In genomic region chr14:105045710-105046326, GRCh38 we compare ENCODE assay signal across 1 cellular context.
TF ChIP-seq lines count a peak whose summit lies in the region.

No MANE protein-coding gene starts in this region.

TF ChIP-seq in HepG2, 621 proteins besides CTCF, POLR2A, EP300 and RAD21 (continued from another document and continues in another):
- TF ChIP-seq, protein P1, sequence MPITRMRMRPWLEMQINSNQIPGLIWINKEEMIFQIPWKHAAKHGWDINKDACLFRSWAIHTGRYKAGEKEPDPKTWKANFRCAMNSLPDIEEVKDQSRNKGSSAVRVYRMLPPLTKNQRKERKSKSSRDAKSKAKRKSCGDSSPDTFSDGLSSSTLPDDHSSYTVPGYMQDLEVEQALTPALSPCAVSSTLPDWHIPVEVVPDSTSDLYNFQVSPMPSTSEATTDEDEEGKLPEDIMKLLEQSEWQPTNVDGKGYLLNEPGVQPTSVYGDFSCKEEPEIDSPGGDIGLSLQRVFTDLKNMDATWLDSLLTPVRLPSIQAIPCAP (CRISPR knock-in tag; IDR thresholded peaks at IDR 0.05; ENCODE audit: low read depth), result no peak
- TF ChIP-seq ZNF570 (CRISPR knock-in tag; IDR thresholded peaks at IDR 0.05; ENCODE audit: borderline replicate concordance), result no peak
- TF ChIP-seq ZNF33A (CRISPR knock-in tag; IDR thresholded peaks at IDR 0.05; ENCODE audit: borderline replicate concordance), result no peak
- TF ChIP-seq ATF3 (CRISPR knock-in tag; IDR thresholded peaks at IDR 0.05), result no peak
- no peak for TF ChIP-seq ATF1 (CRISPR knock-in tag; IDR thresholded peaks at IDR 0.05)
- TF ChIP-seq, protein P2, sequence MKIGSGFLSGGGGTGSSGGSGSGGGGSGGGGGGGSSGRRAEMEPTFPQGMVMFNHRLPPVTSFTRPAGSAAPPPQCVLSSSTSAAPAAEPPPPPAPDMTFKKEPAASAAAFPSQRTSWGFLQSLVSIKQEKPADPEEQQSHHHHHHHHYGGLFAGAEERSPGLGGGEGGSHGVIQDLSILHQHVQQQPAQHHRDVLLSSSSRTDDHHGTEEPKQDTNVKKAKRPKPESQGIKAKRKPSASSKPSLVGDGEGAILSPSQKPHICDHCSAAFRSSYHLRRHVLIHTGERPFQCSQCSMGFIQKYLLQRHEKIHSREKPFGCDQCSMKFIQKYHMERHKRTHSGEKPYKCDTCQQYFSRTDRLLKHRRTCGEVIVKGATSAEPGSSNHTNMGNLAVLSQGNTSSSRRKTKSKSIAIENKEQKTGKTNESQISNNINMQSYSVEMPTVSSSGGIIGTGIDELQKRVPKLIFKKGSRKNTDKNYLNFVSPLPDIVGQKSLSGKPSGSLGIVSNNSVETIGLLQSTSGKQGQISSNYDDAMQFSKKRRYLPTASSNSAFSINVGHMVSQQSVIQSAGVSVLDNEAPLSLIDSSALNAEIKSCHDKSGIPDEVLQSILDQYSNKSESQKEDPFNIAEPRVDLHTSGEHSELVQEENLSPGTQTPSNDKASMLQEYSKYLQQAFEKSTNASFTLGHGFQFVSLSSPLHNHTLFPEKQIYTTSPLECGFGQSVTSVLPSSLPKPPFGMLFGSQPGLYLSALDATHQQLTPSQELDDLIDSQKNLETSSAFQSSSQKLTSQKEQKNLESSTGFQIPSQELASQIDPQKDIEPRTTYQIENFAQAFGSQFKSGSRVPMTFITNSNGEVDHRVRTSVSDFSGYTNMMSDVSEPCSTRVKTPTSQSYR (CRISPR knock-in tag; IDR thresholded peaks at IDR 0.05; ENCODE audit: borderline replicate concordance), result no peak
- no peak for TF ChIP-seq ZC3H13 (CRISPR knock-in tag; IDR thresholded peaks at IDR 0.05)
- peak; percentile 52; the same call in 1 of the 2 replicates for TF ChIP-seq ZBTB33 (CRISPR knock-in tag; IDR thresholded peaks at IDR 0.05)
- no peak for TF ChIP-seq NAIF1 (CRISPR knock-in tag; IDR thresholded peaks at IDR 0.05; ENCODE audit: borderline replicate concordance)
- TF ChIP-seq HDAC1 (CRISPR knock-in tag; IDR thresholded peaks at IDR 0.05), result peak; percentile 49; the same call in 1 of the 2 replicates
- TF ChIP-seq, protein P3, sequence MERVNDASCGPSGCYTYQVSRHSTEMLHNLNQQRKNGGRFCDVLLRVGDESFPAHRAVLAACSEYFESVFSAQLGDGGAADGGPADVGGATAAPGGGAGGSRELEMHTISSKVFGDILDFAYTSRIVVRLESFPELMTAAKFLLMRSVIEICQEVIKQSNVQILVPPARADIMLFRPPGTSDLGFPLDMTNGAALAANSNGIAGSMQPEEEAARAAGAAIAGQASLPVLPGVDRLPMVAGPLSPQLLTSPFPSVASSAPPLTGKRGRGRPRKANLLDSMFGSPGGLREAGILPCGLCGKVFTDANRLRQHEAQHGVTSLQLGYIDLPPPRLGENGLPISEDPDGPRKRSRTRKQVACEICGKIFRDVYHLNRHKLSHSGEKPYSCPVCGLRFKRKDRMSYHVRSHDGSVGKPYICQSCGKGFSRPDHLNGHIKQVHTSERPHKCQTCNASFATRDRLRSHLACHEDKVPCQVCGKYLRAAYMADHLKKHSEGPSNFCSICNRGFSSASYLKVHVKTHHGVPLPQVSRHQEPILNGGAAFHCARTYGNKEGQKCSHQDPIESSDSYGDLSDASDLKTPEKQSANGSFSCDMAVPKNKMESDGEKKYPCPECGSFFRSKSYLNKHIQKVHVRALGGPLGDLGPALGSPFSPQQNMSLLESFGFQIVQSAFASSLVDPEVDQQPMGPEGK (CRISPR knock-in tag; IDR thresholded peaks at IDR 0.05), result peak; percentile 49
- TF ChIP-seq ZFYVE20 (CRISPR knock-in tag; IDR thresholded peaks at IDR 0.05; ENCODE audit: borderline replicate concordance, low read depth), result no peak
- no peak for TF ChIP-seq ESRRA (CRISPR knock-in tag; IDR thresholded peaks at IDR 0.05; ENCODE audit: low read depth)
- TF ChIP-seq EED (CRISPR knock-in tag; IDR thresholded peaks at IDR 0.05), result no peak
- no peak for TF ChIP-seq DNMT3B (CRISPR knock-in tag; conservative IDR thresholded peaks at IDR 0.05)
- no peak for TF ChIP-seq ZNF256 (CRISPR knock-in tag; conservative IDR thresholded peaks at IDR 0.05)
- TF ChIP-seq TARDBP (CRISPR knock-in tag; IDR thresholded peaks at IDR 0.05), result no peak
- no peak for TF ChIP-seq ZSCAN9 (CRISPR knock-in tag; IDR thresholded peaks at IDR 0.05; ENCODE audit: borderline replicate concordance)
- TF ChIP-seq TFAP4 (IDR thresholded peaks at IDR 0.05; ENCODE audit: borderline replicate concordance, low read depth), result no peak
- TF ChIP-seq NFYB (CRISPR knock-in tag; IDR thresholded peaks at IDR 0.05), result no peak
- TF ChIP-seq FOXO1 (CRISPR knock-in tag; IDR thresholded peaks at IDR 0.05), result peak; percentile 77; the same call in 1 of the 2 replicates
- TF ChIP-seq ZBTB40 (IDR thresholded peaks at IDR 0.05), result no peak
- no peak for TF ChIP-seq ZBTB40 (CRISPR knock-in tag; IDR thresholded peaks at IDR 0.05)
- no peak for TF ChIP-seq TRAFD1 (CRISPR knock-in tag; IDR thresholded peaks at IDR 0.05; ENCODE audit: borderline replicate concordance)
- TF ChIP-seq EZH2 (conservative IDR thresholded peaks at IDR 0.05; ENCODE audit: low read depth, low read length), result no peak
- no peak for TF ChIP-seq CHCHD3 (CRISPR knock-in tag; IDR thresholded peaks at IDR 0.05)
- TF ChIP-seq, protein P4, sequence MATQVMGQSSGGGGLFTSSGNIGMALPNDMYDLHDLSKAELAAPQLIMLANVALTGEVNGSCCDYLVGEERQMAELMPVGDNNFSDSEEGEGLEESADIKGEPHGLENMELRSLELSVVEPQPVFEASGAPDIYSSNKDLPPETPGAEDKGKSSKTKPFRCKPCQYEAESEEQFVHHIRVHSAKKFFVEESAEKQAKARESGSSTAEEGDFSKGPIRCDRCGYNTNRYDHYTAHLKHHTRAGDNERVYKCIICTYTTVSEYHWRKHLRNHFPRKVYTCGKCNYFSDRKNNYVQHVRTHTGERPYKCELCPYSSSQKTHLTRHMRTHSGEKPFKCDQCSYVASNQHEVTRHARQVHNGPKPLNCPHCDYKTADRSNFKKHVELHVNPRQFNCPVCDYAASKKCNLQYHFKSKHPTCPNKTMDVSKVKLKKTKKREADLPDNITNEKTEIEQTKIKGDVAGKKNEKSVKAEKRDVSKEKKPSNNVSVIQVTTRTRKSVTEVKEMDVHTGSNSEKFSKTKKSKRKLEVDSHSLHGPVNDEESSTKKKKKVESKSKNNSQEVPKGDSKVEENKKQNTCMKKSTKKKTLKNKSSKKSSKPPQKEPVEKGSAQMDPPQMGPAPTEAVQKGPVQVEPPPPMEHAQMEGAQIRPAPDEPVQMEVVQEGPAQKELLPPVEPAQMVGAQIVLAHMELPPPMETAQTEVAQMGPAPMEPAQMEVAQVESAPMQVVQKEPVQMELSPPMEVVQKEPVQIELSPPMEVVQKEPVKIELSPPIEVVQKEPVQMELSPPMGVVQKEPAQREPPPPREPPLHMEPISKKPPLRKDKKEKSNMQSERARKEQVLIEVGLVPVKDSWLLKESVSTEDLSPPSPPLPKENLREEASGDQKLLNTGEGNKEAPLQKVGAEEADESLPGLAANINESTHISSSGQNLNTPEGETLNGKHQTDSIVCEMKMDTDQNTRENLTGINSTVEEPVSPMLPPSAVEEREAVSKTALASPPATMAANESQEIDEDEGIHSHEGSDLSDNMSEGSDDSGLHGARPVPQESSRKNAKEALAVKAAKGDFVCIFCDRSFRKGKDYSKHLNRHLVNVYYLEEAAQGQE (IDR thresholded peaks at IDR 0.05; ENCODE audit: borderline replicate concordance in 1 of 2, low read depth in 1 of 2, low read length in 2 of 2), result no peak
- TF ChIP-seq ZFP37 (CRISPR knock-in tag; IDR thresholded peaks at IDR 0.05; ENCODE audit: borderline replicate concordance), result no peak
- no peak for TF ChIP-seq CENPBD1 (CRISPR knock-in tag; IDR thresholded peaks at IDR 0.05; ENCODE audit: borderline replicate concordance, low read depth)
- no peak for TF ChIP-seq ZNF652 (CRISPR knock-in tag; IDR thresholded peaks at IDR 0.05; ENCODE audit: borderline replicate concordance, low read depth)
- TF ChIP-seq ZNF263 (CRISPR knock-in tag; IDR thresholded peaks at IDR 0.05), result no peak
- TF ChIP-seq ZNF607 (CRISPR knock-in tag; IDR thresholded peaks at IDR 0.05; ENCODE audit: borderline replicate concordance), result 0 out of 2 replicates have a peak, but pooled peaks have one; percentile 38
